In the genomic region with DNA sequence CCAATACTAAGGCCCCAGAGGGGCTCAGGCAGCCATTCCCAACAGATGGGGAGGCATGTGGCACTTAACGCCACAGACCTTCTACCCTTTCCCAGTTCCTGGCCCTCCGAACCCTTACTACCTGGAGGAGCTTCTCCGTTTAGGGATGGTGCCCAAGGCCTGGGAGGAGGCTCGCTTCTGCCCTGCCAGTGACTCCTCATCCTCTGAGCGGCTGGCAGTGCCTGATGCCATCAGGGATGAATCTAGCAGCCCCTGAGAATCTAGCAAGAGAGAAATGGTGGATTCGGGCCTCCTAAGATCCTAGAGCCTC, we compare ENCODE assay signal across 22 cellular contexts. TPM values are rescaled to one million over a fixed set of nuclear protein-coding genes. Genes with fewer than 3 reads are reported as not detected.
DNase-seq lines count a peak whose midpoint lies in the region; ATAC-seq, FAIRE-seq and TF ChIP-seq lines count a peak whose summit lies in the region.
"Had no signal": no experiment of that assay in that cellular context is flagged by ENCODE, and none has a peak within 500 bp of the region (broad histone marks: within the 10 kb centered on the region; RNA-seq: fewer than 3 reads in every experiment).

No MANE protein-coding gene starts in this region.

- intact Hi-C loops in CD4-positive, alpha-beta memory T cell (cut with micrococcal nuclease) = loop anchor here (5.0 kb wide), 1 partner anchor 199 kb away; the partner anchor contains the start of gene SPATS2
- intact Hi-C loops in naive thymus-derived CD4-positive, alpha-beta T cell (cut with micrococcal nuclease) = loop anchor here (1.0 to 5.0 kb wide), 6 partner anchors 13 to 546 kb away; partner anchors contain the start of genes BCDIN3D (in 1 of the 2), COX14 (in 1 of the 2), FMNL3 (in 1 of the 2) and SPATS2 (in 1 of the 2)
- intact Hi-C loops in left colon (cut with DNase I, micrococcal nuclease) = loop anchor here in 1 of 2 donors (5.0 kb wide), 1 partner anchor 126 kb away; no protein-coding TSS in a partner anchor

- ATAC-seq in activated CD8-positive, alpha-beta memory T cell treated with anti-CD3 and anti-CD28 coated beads, Interleukin-2, amount 10 ng/mL, durations not matched to agents 7 days and 5 days = no peak
- ATAC-seq in naive thymus-derived CD4-positive, alpha-beta T cell = no peak
- ATAC-seq in left colon = no peak
- ATAC-seq: activated CD4-positive, CD25-positive, alpha-beta regulatory T cell treated with anti-CD3 and anti-CD28 coated beads, Interleukin-2, amount 50 U/mL, for 24 hours; naive thymus-derived CD8-positive, alpha-beta T cell had no signal

- no peaks in the 10 kb centered on the region for H3K27me3 ChIP-seq in CD4-positive, alpha-beta memory T cell (ENCODE audit: insufficient read depth, low read length)
- H3K27me3 ChIP-seq in naive thymus-derived CD4-positive, alpha-beta T cell (ENCODE audit: control insufficient read depth in 2 of 2, insufficient read depth in 2 of 2, low read length in 2 of 2) = no peaks in the 10 kb centered on the region
- H3K27me3 ChIP-seq: cardiac muscle cell, esophagus muscularis mucosa, SJCRH30, upper lobe of left lung had no signal

- no peaks in the 10 kb centered on the region for H3K27me3 Mint-ChIP-seq in activated CD8-positive, alpha-beta memory T cell treated with anti-CD3 and anti-CD28 coated beads, Interleukin-2, amount 10 ng/mL, durations not matched to agents 7 days and 5 days
- no peaks in the 10 kb centered on the region for H3K27me3 Mint-ChIP-seq in CD4-positive, alpha-beta memory T cell
- H3K27me3 Mint-ChIP-seq in naive thymus-derived CD4-positive, alpha-beta T cell = peaks cover 0 to 3% (median 0%) of the 10 kb centered on the region in 5 donors
- H3K27me3 Mint-ChIP-seq: naive thymus-derived CD8-positive, alpha-beta T cell had no signal

- H3K36me3 Mint-ChIP-seq in activated CD8-positive, alpha-beta memory T cell treated with anti-CD3 and anti-CD28 coated beads, Interleukin-2, amount 10 ng/mL, durations not matched to agents 7 days and 5 days = peaks cover 17% of the 10 kb centered on the region
- peaks cover 22 to 49% of the 10 kb centered on the region in 2 donors for H3K36me3 Mint-ChIP-seq in CD4-positive, alpha-beta memory T cell
- peaks cover 8 to 27% (median 12%) of the 10 kb centered on the region in 5 donors for H3K36me3 Mint-ChIP-seq in naive thymus-derived CD4-positive, alpha-beta T cell

- H3K9me3 ChIP-seq in CD4-positive, alpha-beta memory T cell (ENCODE audit: control insufficient read depth in 1 of 2, low read length in 2 of 2) = no peaks in the 10 kb centered on the region
- no peaks in the 10 kb centered on the region for H3K9me3 ChIP-seq in naive thymus-derived CD4-positive, alpha-beta T cell (ENCODE audit: control insufficient read depth in 2 of 3, low read length in 3 of 3)
- H3K9me3 ChIP-seq: esophagus muscularis mucosa, SJCRH30, upper lobe of left lung had no signal

- no peak for DNase-seq in activated CD8-positive, alpha-beta memory T cell treated with anti-CD3 and anti-CD28 coated beads, Interleukin-2, amount 10 ng/mL, durations not matched to agents 7 days and 5 days
- no peak for DNase-seq in activated CD8-positive, alpha-beta memory T cell treated with anti-CD3 and anti-CD28 coated beads for 24 hours
- no peak for DNase-seq in CD4-positive, alpha-beta memory T cell
- no peak for DNase-seq in naive thymus-derived CD4-positive, alpha-beta T cell
- DNase-seq in left colon = no peak
- no peak for DNase-seq in D721Med (ENCODE audit: insufficient read length, low spot score)
- no peak for DNase-seq in retina
- DNase-seq: DMS79; Karpas-422; naive thymus-derived CD8-positive, alpha-beta T cell; NCI-H1092 treated with DMSO at 0.1 percent for 48 hours; NCI-H526; SJCRH30; T-helper 9 cell; upper lobe of left lung had no signal

- no peak overlapping the region for H3K27ac ChIP-seq in CD4-positive, alpha-beta memory T cell (ENCODE audit: low read depth, low read length)
- H3K27ac ChIP-seq in angular gyrus (ENCODE audit: low read depth, low read length) = peak overlapping the region; percentile 98
- H3K27ac ChIP-seq in naive thymus-derived CD4-positive, alpha-beta T cell (ENCODE audit: low read depth, low read length) = no peak overlapping the region
- H3K27ac ChIP-seq: esophagus muscularis mucosa, SJCRH30, upper lobe of left lung had no signal

- peak overlapping the region; percentile 11 for H3K4me3 Mint-ChIP-seq in activated CD8-positive, alpha-beta memory T cell treated with anti-CD3 and anti-CD28 coated beads, Interleukin-2, amount 10 ng/mL, durations not matched to agents 7 days and 5 days
- H3K4me3 Mint-ChIP-seq in CD4-positive, alpha-beta memory T cell = peak overlapping the region in 6 of 8 donors; percentile 31 to 52 (median 42)
- peak overlapping the region in 6 of 10 donors; percentile 21 to 94 (median 32) for H3K4me3 Mint-ChIP-seq in naive thymus-derived CD4-positive, alpha-beta T cell
- H3K4me3 Mint-ChIP-seq: CD14-positive monocyte had no signal

- CTCF ChIA-PET in activated CD8-positive, alpha-beta memory T cell treated with anti-CD3 and anti-CD28 coated beads, Interleukin-2, amount 10 ng/mL, durations not matched to agents 7 days and 5 days (lab: Charles Lee) = interaction anchor here (1.6 to 8.2 kb wide), 4 partner anchors 10 to 199 kb away, joined by 5 to 56 read pairs (median 26); partner anchors contain the start of gene SPATS2
- CTCF ChIA-PET in CD4-positive, alpha-beta memory T cell (lab: Charles Lee; ENCODE audit: partially characterized antibody) = interaction anchor here (0.5 to 2.0 kb wide), 3 partner anchors 13 to 419 kb away, joined by 3 to 6 read pairs (median 4); partner anchors contain the start of gene PRPF40B
- CTCF ChIA-PET in naive thymus-derived CD4-positive, alpha-beta T cell (lab: Charles Lee) = no interaction called here

- peaks cover 37% of the 10 kb centered on the region for H3K36me3 ChIP-seq in CD4-positive, alpha-beta memory T cell (ENCODE audit: insufficient read depth, low read length)
- H3K36me3 ChIP-seq in naive thymus-derived CD4-positive, alpha-beta T cell (ENCODE audit: control insufficient read depth in 2 of 3, insufficient read depth in 3 of 3, low read length in 3 of 3) = peaks cover 16 to 50% (median 28%) of the 10 kb centered on the region in 3 experiments

- peaks cover 49% of the 10 kb centered on the region for H3K4me1 ChIP-seq in CD4-positive, alpha-beta memory T cell (ENCODE audit: insufficient read depth, low read length)
- H3K4me1 ChIP-seq in naive thymus-derived CD4-positive, alpha-beta T cell (ENCODE audit: control insufficient read depth in 2 of 2, insufficient read depth in 2 of 2, low read length in 2 of 2) = peaks cover 33 to 42% of the 10 kb centered on the region in 2 donors
- H3K4me1 ChIP-seq: SJCRH30 had no signal

- H3K9me3 Mint-ChIP-seq in activated CD8-positive, alpha-beta memory T cell treated with anti-CD3 and anti-CD28 coated beads, Interleukin-2, amount 10 ng/mL, durations not matched to agents 7 days and 5 days (ENCODE audit: low read depth) = no peaks in the 10 kb centered on the region
- peaks cover 0 to 2% (median 0%) of the 10 kb centered on the region in 8 donors for H3K9me3 Mint-ChIP-seq in CD4-positive, alpha-beta memory T cell
- H3K9me3 Mint-ChIP-seq in naive thymus-derived CD4-positive, alpha-beta T cell = no peaks in the 10 kb centered on the region
- H3K9me3 Mint-ChIP-seq: CD14-positive monocyte; naive thymus-derived CD8-positive, alpha-beta T cell had no signal

- no peak for FAIRE-seq in D721Med (lab: Jason Lieb, UNC)

- H3K4me3 ChIP-seq in CD4-positive, alpha-beta memory T cell (ENCODE audit: low read length in 2 of 2) = no peak overlapping the region
- no peak overlapping the region for H3K4me3 ChIP-seq in naive thymus-derived CD4-positive, alpha-beta T cell (ENCODE audit: low read length)
- H3K4me3 ChIP-seq: cardiac muscle cell, esophagus muscularis mucosa, SJCRH30 had no signal

- POLR2A ChIA-PET in CD4-positive, alpha-beta memory T cell (lab: Charles Lee; ENCODE audit: partially characterized antibody) = interaction anchor here (1.7 kb wide), 1 partner anchor 199 kb away, joined by 6 read pairs; the partner anchor contains the start of gene SPATS2
- POLR2A ChIA-PET in naive thymus-derived CD4-positive, alpha-beta T cell (lab: Charles Lee) = no interaction called here

- peaks cover 65% of the 10 kb centered on the region for H3K4me1 Mint-ChIP-seq in activated CD8-positive, alpha-beta memory T cell treated with anti-CD3 and anti-CD28 coated beads, Interleukin-2, amount 10 ng/mL, durations not matched to agents 7 days and 5 days
- H3K4me1 Mint-ChIP-seq in CD4-positive, alpha-beta memory T cell = peaks cover 28 to 66% (median 47%) of the 10 kb centered on the region in 4 donors
- H3K4me1 Mint-ChIP-seq in naive thymus-derived CD4-positive, alpha-beta T cell = peaks cover 37 to 71% (median 55%) of the 10 kb centered on the region in 7 donors

- no peak for TF ChIP-seq CTCF in D721Med (IDR thresholded peaks at IDR 0.05; ENCODE audit: insufficient read depth, missing control alignments)

- peak overlapping the region; percentile 74 for H3K27ac Mint-ChIP-seq in activated CD8-positive, alpha-beta memory T cell treated with anti-CD3 and anti-CD28 coated beads, Interleukin-2, amount 10 ng/mL, durations not matched to agents 7 days and 5 days
- H3K27ac Mint-ChIP-seq in CD4-positive, alpha-beta memory T cell = peak overlapping the region in 4 of 7 donors; percentile 58 to 75 (median 74)
- peak overlapping the region in 3 of 9 donors; percentile 8 to 69 (median 38) for H3K27ac Mint-ChIP-seq in naive thymus-derived CD4-positive, alpha-beta T cell

RNA-seq across cellular contexts. Expression of gene MCRS1, which starts 2.0 kb away (rescaled TPM):
- total RNA-seq in activated CD8-positive, alpha-beta memory T cell treated with anti-CD3 and anti-CD28 coated beads, Interleukin-2, amount 10 ng/mL, durations not matched to agents 7 days and 5 days = 10 to 100 TPM; 70.1 to 72.1 TPM
- total RNA-seq in CD4-positive, alpha-beta memory T cell = 10 to 100 TPM; 77.0 to 78.4 TPM
- polyA plus RNA-seq in CD4-positive, alpha-beta memory T cell = 10 to 100 TPM; 58.0 to 59.6 TPM
- total RNA-seq in naive thymus-derived CD4-positive, alpha-beta T cell = 10 to 100 TPM; 70.0 to 85.2 (median 71.4) TPM
- 10 to 100 TPM; 55.5 to 61.6 TPM for polyA plus RNA-seq in naive thymus-derived CD4-positive, alpha-beta T cell
- total RNA-seq in left colon = 10 to 100 TPM; 62.3 to 66.1 TPM

RNA-seq across cellular contexts. Expression of gene KCNH3, which starts 27.1 kb away (rescaled TPM):
- 1 to 10 TPM; 1.1 to 1.2 TPM for total RNA-seq in activated CD8-positive, alpha-beta memory T cell treated with anti-CD3 and anti-CD28 coated beads, Interleukin-2, amount 10 ng/mL, durations not matched to agents 7 days and 5 days
- 1 to 10 TPM; 1.3 to 2.4 TPM for total RNA-seq in CD4-positive, alpha-beta memory T cell
- 1 to 10 TPM in 1 of 2 donors, under 1 TPM in 1; 0.97 to 1.5 TPM for polyA plus RNA-seq in CD4-positive, alpha-beta memory T cell
- total RNA-seq in naive thymus-derived CD4-positive, alpha-beta T cell = 1 to 10 TPM in 4 of 5 experiments, under 1 TPM in 1; 0.99 to 5.3 (median 3.8) TPM
- polyA plus RNA-seq in naive thymus-derived CD4-positive, alpha-beta T cell = 1 to 10 TPM; 1.9 to 3.8 TPM
- total RNA-seq in left colon = under 1 TPM in 1 of 2 donors, not detected in 1; 0.14 TPM
- total RNA-seq: glomerular endothelial cell, lung microvascular endothelial cell had no signal

RNA-seq across cellular contexts. Expression of gene FAM186B, which starts 39.5 kb away (rescaled TPM):
- total RNA-seq in activated CD8-positive, alpha-beta memory T cell treated with anti-CD3 and anti-CD28 coated beads, Interleukin-2, amount 10 ng/mL, durations not matched to agents 7 days and 5 days = not detected
- under 1 TPM; 0.12 to 0.22 TPM for total RNA-seq in CD4-positive, alpha-beta memory T cell
- polyA plus RNA-seq in CD4-positive, alpha-beta memory T cell = under 1 TPM in 1 of 2 donors, not detected in 1; 0.15 TPM
- total RNA-seq in naive thymus-derived CD4-positive, alpha-beta T cell = 1 to 10 TPM in 1 of 5 experiments, under 1 TPM in 4; 0.24 to 1.1 (median 0.51) TPM
- polyA plus RNA-seq in naive thymus-derived CD4-positive, alpha-beta T cell = under 1 TPM; 0.13 to 0.26 TPM
- total RNA-seq in left colon = under 1 TPM; 0.25 to 0.31 TPM
- polyA plus RNA-seq: CD14-positive monocyte had no signal

RNA-seq across cellular contexts. Expression of gene PRPF40B, which starts 57.5 kb away (rescaled TPM):
- 10 to 100 TPM in 1 of 2 experiments, 1 to 10 TPM in 1; 7.8 to 15.2 TPM for total RNA-seq in activated CD8-positive, alpha-beta memory T cell treated with anti-CD3 and anti-CD28 coated beads, Interleukin-2, amount 10 ng/mL, durations not matched to agents 7 days and 5 days
- 10 to 100 TPM; 15.1 to 15.9 TPM for total RNA-seq in CD4-positive, alpha-beta memory T cell
- 1 to 10 TPM in 1 of 2 donors, under 1 TPM in 1; 0.73 to 4.7 TPM for polyA plus RNA-seq in CD4-positive, alpha-beta memory T cell
- 10 to 100 TPM in 4 of 5 experiments, 1 to 10 TPM in 1; 7.8 to 24.1 (median 12.1) TPM for total RNA-seq in naive thymus-derived CD4-positive, alpha-beta T cell
- 1 to 10 TPM; 2.0 to 4.2 TPM for polyA plus RNA-seq in naive thymus-derived CD4-positive, alpha-beta T cell
- total RNA-seq in left colon = 10 to 100 TPM; 12.6 to 13.6 TPM
